In the genomic region with DNA sequence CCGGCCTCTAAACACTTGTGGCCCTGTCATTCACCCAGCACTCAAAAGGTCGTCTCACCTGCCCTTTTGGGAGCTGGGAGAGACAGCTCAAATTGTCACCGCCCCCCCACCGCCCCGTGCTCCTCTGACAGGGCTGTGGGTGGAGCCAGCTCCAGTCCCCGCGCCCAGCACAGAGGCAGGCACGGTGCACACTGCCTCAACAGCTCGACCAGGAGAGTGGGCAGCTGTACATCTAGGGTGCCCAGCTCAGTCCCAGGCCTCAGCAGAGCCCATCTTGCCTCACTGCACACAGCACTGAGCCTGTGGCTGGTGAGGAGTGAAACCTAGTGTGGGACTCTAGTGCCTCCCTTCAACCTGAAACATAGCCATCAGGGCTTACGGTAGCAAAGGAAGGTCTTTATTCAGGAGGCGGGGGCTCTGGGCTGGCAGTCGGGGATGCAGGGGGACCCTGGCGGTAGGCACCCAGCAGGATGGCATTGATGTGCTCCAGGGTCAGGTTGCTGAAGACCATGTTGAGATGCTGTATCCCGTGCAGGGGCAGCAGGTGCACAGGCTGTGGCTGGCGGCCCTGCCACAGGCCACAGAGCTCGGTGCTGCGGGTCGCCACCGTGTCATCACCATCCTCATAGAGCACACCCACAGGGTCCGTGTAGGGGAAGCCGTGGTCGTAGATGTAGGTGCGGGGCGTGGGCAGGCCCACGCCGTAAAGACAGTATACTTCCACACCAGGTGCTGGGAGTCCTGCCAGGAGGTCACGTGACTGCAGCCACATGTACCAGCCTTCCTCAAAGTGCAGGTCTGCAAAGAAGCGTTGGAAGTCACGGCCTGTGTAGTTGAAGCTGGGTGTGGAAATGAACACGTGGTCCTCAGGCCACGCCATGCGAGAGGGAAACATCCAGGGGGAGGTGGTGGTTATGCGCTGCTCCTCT, we compare ENCODE assay signal across 10 cellular contexts. TPM values are rescaled to one million over a fixed set of nuclear protein-coding genes. Genes with fewer than 3 reads are reported as not detected.
DNase-seq lines count a peak whose midpoint lies in the region; ATAC-seq and TF ChIP-seq lines count a peak whose summit lies in the region.
"Had no signal": no experiment of that assay in that cellular context is flagged by ENCODE, and none has a peak within 500 bp of the region (broad histone marks: within the 10 kb centered on the region; RNA-seq: fewer than 3 reads in every experiment).

No MANE protein-coding gene starts in this region.

- no peaks in the 10 kb centered on the region for H3K4me1 ChIP-seq in HEK293 (ENCODE audit: control insufficient read depth, insufficient read depth, low read length)

- H3K27me3 ChIP-seq in dorsolateral prefrontal cortex = no peaks in the 10 kb centered on the region

- no peak for TF ChIP-seq CTCF in HEK293 (tag by site-specific recombination; IDR thresholded peaks at IDR 0.05)
- TF ChIP-seq CTCF in dorsolateral prefrontal cortex (IDR thresholded peaks at IDR 0.05 in 54 of 56, conservative IDR thresholded peaks at IDR 0.05 in 2 of 56; ENCODE audit: low read depth in 1 of 56, partially characterized antibody in 56 of 56) = no peak

- peaks cover 0 to 40% of the 10 kb centered on the region in 2 experiments; a peak in 2 of 3 replicates for H3K36me3 ChIP-seq in HEK293 (ENCODE audit: control insufficient read depth in 2 of 2, insufficient read depth in 1 of 2, low read length in 2 of 2)

- POLR2A ChIA-PET in HEK293 (lab: Yijun Ruan, JAX) = interaction anchor here (0.6 kb wide), 1 partner anchor 388 kb away, joined by 7 read pairs; no protein-coding TSS in a partner anchor

- intact Hi-C loops in dorsolateral prefrontal cortex (cut with DNase I) = loop anchor here in 1 of 2 donors (5.0 kb wide), 2 partner anchors 103 to 143 kb away; no protein-coding TSS in a partner anchor

- CTCF ChIA-PET in HEK293 (lab: Yijun Ruan, JAX) = interaction anchor here (0.7 to 1.2 kb wide), 4 partner anchors 11 to 95 kb away, joined by 3 to 5 read pairs (median 3); no protein-coding TSS in a partner anchor

- DNase-seq in activated CD4-positive, alpha-beta T cell treated with anti-CD3 and anti-CD28 coated beads, Interleukin-2, amount 50 U/mL, for 1 hour = peak; percentile 27
- DNase-seq in effector CD8-positive, alpha-beta T cell (lab: John Stamatoyannopoulos, UW) = peak; percentile 18
- peak; percentile 41 to 48 for DNase-seq in stimulated activated CD4-positive, alpha-beta T cell treated with anti-CD3 and anti-CD28 coated beads, Interleukin-4, amount 100 ng/mL, for 48 hours (ENCODE audit: low read depth in 2 of 2)
- DNase-seq in dorsolateral prefrontal cortex (no peak), NCI-H2081 treated with DMSO at 0.1 percent for 48 hours (lab: John Stamatoyannopoulos, UW) (no peak)
- DNase-seq: NCI-H1417 treated with DMSO at 0.1 percent for 48 hours had no signal

- ATAC-seq in HG02884 (IDR thresholded peaks at IDR 0.05; ENCODE audit: unreplicated experiment) (no peak), HG02973 (IDR thresholded peaks at IDR 0.05; ENCODE audit: unreplicated experiment) (no peak)

- no peak overlapping the region for H3K27ac ChIP-seq in HEK293 (ENCODE audit: extremely low read depth, low read depth, low read length)
- peak overlapping the region in 22 of 59 donors; percentile 1 to 66 (median 31) for H3K27ac ChIP-seq in dorsolateral prefrontal cortex

- H3K9me3 ChIP-seq in HEK293 (ENCODE audit: control insufficient read depth, insufficient read depth, low read depth, low read length) = no peaks in the 10 kb centered on the region

- H3K4me3 ChIP-seq in HEK293 (ENCODE audit: low read depth, low read length) (no peak overlapping the region), dorsolateral prefrontal cortex (no peak overlapping the region)

TF ChIP-seq in HEK293, 187 proteins besides CTCF, POLR2A, EP300 and RAD21 (continues in another document):
- peak; percentile 79 for TF ChIP-seq EGR2 (tag by site-specific recombination; IDR thresholded peaks at IDR 0.05; ENCODE audit: low read depth)
- no peak for TF ChIP-seq ZBTB21 (tag by site-specific recombination; IDR thresholded peaks at IDR 0.05)
- peak; percentile 75 for TF ChIP-seq ZFHX2 (tag by site-specific recombination; conservative IDR thresholded peaks at IDR 0.05)
- TF ChIP-seq ZNF138 (tag by site-specific recombination; IDR thresholded peaks at IDR 0.05; ENCODE audit: borderline replicate concordance) = no peak
- TF ChIP-seq, protein P1, sequence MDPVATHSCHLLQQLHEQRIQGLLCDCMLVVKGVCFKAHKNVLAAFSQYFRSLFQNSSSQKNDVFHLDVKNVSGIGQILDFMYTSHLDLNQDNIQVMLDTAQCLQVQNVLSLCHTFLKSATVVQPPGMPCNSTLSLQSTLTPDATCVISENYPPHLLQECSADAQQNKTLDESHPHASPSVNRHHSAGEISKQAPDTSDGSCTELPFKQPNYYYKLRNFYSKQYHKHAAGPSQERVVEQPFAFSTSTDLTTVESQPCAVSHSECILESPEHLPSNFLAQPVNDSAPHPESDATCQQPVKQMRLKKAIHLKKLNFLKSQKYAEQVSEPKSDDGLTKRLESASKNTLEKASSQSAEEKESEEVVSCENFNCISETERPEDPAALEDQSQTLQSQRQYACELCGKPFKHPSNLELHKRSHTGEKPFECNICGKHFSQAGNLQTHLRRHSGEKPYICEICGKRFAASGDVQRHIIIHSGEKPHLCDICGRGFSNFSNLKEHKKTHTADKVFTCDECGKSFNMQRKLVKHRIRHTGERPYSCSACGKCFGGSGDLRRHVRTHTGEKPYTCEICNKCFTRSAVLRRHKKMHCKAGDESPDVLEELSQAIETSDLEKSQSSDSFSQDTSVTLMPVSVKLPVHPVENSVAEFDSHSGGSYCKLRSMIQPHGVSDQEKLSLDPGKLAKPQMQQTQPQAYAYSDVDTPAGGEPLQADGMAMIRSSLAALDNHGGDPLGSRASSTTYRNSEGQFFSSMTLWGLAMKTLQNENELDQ (tag by site-specific recombination; IDR thresholded peaks at IDR 0.05; ENCODE audit: low read depth) = no peak
- TF ChIP-seq, protein P2, sequence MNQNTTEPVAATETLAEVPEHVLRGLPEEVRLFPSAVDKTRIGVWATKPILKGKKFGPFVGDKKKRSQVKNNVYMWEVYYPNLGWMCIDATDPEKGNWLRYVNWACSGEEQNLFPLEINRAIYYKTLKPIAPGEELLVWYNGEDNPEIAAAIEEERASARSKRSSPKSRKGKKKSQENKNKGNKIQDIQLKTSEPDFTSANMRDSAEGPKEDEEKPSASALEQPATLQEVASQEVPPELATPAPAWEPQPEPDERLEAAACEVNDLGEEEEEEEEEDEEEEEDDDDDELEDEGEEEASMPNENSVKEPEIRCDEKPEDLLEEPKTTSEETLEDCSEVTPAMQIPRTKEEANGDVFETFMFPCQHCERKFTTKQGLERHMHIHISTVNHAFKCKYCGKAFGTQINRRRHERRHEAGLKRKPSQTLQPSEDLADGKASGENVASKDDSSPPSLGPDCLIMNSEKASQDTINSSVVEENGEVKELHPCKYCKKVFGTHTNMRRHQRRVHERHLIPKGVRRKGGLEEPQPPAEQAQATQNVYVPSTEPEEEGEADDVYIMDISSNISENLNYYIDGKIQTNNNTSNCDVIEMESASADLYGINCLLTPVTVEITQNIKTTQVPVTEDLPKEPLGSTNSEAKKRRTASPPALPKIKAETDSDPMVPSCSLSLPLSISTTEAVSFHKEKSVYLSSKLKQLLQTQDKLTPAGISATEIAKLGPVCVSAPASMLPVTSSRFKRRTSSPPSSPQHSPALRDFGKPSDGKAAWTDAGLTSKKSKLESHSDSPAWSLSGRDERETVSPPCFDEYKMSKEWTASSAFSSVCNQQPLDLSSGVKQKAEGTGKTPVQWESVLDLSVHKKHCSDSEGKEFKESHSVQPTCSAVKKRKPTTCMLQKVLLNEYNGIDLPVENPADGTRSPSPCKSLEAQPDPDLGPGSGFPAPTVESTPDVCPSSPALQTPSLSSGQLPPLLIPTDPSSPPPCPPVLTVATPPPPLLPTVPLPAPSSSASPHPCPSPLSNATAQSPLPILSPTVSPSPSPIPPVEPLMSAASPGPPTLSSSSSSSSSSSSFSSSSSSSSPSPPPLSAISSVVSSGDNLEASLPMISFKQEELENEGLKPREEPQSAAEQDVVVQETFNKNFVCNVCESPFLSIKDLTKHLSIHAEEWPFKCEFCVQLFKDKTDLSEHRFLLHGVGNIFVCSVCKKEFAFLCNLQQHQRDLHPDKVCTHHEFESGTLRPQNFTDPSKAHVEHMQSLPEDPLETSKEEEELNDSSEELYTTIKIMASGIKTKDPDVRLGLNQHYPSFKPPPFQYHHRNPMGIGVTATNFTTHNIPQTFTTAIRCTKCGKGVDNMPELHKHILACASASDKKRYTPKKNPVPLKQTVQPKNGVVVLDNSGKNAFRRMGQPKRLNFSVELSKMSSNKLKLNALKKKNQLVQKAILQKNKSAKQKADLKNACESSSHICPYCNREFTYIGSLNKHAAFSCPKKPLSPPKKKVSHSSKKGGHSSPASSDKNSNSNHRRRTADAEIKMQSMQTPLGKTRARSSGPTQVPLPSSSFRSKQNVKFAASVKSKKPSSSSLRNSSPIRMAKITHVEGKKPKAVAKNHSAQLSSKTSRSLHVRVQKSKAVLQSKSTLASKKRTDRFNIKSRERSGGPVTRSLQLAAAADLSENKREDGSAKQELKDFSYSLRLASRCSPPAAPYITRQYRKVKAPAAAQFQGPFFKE (tag by site-specific recombination; IDR thresholded peaks at IDR 0.05; ENCODE audit: borderline replicate concordance) = no peak
- TF ChIP-seq, protein P3, sequence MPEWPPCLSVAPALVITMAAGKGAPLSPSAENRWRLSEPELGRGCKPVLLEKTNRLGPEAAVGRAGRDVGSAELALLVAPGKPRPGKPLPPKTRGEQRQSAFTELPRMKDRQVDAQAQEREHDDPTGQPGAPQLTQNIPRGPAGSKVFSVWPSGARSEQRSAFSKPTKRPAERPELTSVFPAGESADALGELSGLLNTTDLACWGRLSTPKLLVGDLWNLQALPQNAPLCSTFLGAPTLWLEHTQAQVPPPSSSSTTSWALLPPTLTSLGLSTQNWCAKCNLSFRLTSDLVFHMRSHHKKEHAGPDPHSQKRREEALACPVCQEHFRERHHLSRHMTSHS (tag by site-specific recombination; IDR thresholded peaks at IDR 0.05) = no peak

RNA-seq across cellular contexts. Expression of a gene that starts 3.1 kb away (rescaled TPM):
- total RNA-seq in dorsolateral prefrontal cortex = 10 to 100 TPM; 21.1 to 56.9 (median 38.9) TPM

RNA-seq across cellular contexts. Expression of a gene that starts 4.1 kb away (rescaled TPM):
- 10 to 100 TPM in 108 of 120 experiments, 1 to 10 TPM in 12; 5.4 to 42.1 (median 16.4) TPM for total RNA-seq in dorsolateral prefrontal cortex

RNA-seq across cellular contexts. Expression of a gene that starts 8.1 kb away (rescaled TPM):
- total RNA-seq in dorsolateral prefrontal cortex = 1 to 10 TPM in 110 of 120 experiments, under 1 TPM in 8, not detected in 2; 0.26 to 6.7 (median 2.2) TPM

RNA-seq across cellular contexts. Expression of a gene that starts 28.7 kb away (rescaled TPM):
- total RNA-seq in dorsolateral prefrontal cortex = 10 to 100 TPM; 12.2 to 79.2 (median 26.9) TPM

RNA-seq across cellular contexts. Expression of a gene that starts 40.5 kb away (rescaled TPM):
- total RNA-seq in dorsolateral prefrontal cortex = 1 to 10 TPM in 3 of 120 experiments, under 1 TPM in 27, not detected in 90; 0.23 to 1.3 (median 0.35) TPM
- total RNA-seq: astrocyte had no signal

Comparison
In these comparisons a context has a peak if more than half of its experiments do, and no peak if none do; other contexts are left out.
1. DNase-seq: peak in activated CD4-positive, alpha-beta T cell treated with anti-CD3 and anti-CD28 coated beads, Interleukin-2, amount 50 U/mL, for 1 hour (single experiment), effector CD8-positive, alpha-beta T cell (single experiment) and stimulated activated CD4-positive, alpha-beta T cell treated with anti-CD3 and anti-CD28 coated beads, Interleukin-4, amount 100 ng/mL, for 48 hours (2 of 2); none in dorsolateral prefrontal cortex (0 of 10) and NCI-H2081 treated with DMSO at 0.1 percent for 48 hours (single experiment).